Comparison of ENCODE assay signal across 23 cellular contexts in genomic region chr7:69364814-69365587, GRCh38.
DNase-seq lines count a peak whose midpoint lies in the region; ATAC-seq, FAIRE-seq and TF ChIP-seq lines count a peak whose summit lies in the region.
"Had no signal": no experiment of that assay in that cellular context is flagged by ENCODE, and none has a peak within 500 bp of the region (broad histone marks: within the 10 kb centered on the region; RNA-seq: fewer than 3 reads in every experiment).

No MANE protein-coding gene starts in this region.

- no peaks in the 10 kb centered on the region for H3K27me3 Mint-ChIP-seq in astrocyte (ENCODE audit: low read depth, unreplicated experiment)
- H3K27me3 Mint-ChIP-seq in stimulated activated naive B cell treated with anti-CD40 and anti-IgM and Interleukin-4, amounts not matched to agents 10 μg/mL and 1 μg/mL and 100 μg/mL, for 72 hours, result no peaks in the 10 kb centered on the region
- no peaks in the 10 kb centered on the region for H3K27me3 Mint-ChIP-seq in activated T-cell treated with anti-CD3 and anti-CD28 coated beads, Interleukin-2, amount 50 U/mL, for 24 hours
- H3K27me3 Mint-ChIP-seq: activated CD4-positive, alpha-beta T cell treated with anti-CD3 and anti-CD28 coated beads, Interleukin-2, amount 10 ng/mL, durations not matched to agents 7 days and 5 days; CD4-positive, CD25-positive, alpha-beta regulatory T cell had no signal

- H3K4me3 ChIP-seq in astrocyte (ENCODE audit: insufficient read depth, low read depth, low read length) (no peak overlapping the region), ovary (peak overlapping the region; percentile 32)
- H3K4me3 ChIP-seq: colonic mucosa, GM23338, left ventricle myocardium inferior, SJCRH30 had no signal

- H2AFZ ChIP-seq in astrocyte (ENCODE audit: low read depth, low read length), result no peak overlapping the region
- H2AFZ ChIP-seq: GM23338 had no signal

- H3K36me3 ChIP-seq in astrocyte (ENCODE audit: insufficient read depth, low read length) (no peaks in the 10 kb centered on the region), ovary (no peaks in the 10 kb centered on the region)
- H3K36me3 ChIP-seq: brain microvascular endothelial cell, colonic mucosa, heart left ventricle, left ventricle myocardium inferior, SJCRH30 had no signal

- H3K4me2 ChIP-seq in astrocyte (ENCODE audit: low read length), result peak overlapping the region; percentile 17
- H3K4me2 ChIP-seq: GM23338 had no signal

- H3K36me3 Mint-ChIP-seq in astrocyte (ENCODE audit: low read depth, unreplicated experiment), result no peaks in the 10 kb centered on the region
- H3K36me3 Mint-ChIP-seq in stimulated activated naive B cell treated with anti-CD40 and anti-IgM and Interleukin-4, amounts not matched to agents 10 μg/mL and 1 μg/mL and 100 μg/mL, for 72 hours, result no peaks in the 10 kb centered on the region
- H3K36me3 Mint-ChIP-seq in activated T-cell treated with anti-CD3 and anti-CD28 coated beads, Interleukin-2, amount 50 U/mL, for 24 hours (ENCODE audit: low read depth), result no peaks in the 10 kb centered on the region
- H3K36me3 Mint-ChIP-seq: CD4-positive, CD25-positive, alpha-beta regulatory T cell had no signal

- H3K4me1 ChIP-seq in astrocyte (ENCODE audit: insufficient read depth, low read length) (peaks cover 15% of the 10 kb centered on the region), ovary (ENCODE audit: insufficient read depth) (peaks cover 2% of the 10 kb centered on the region)
- H3K4me1 ChIP-seq: colonic mucosa, left ventricle myocardium inferior, SJCRH30 had no signal

- no peak for ATAC-seq in left lobe of liver
- no peak for ATAC-seq in stimulated activated naive B cell treated with anti-CD40 and anti-IgM and Interleukin-4, amounts not matched to agents 10 μg/mL and 1 μg/mL and 100 μg/mL, for 72 hours (replicated peaks)
- ATAC-seq: GM23338, PC-3 had no signal

- H3K9ac ChIP-seq in astrocyte (ENCODE audit: low read length), result no peak overlapping the region

- WGBS in ovary, 3 donors, result 27 to 41% (median 35%) methylated on average over 9 of the region's 9 CpGs

- no peak overlapping the region for H3K27ac Mint-ChIP-seq in astrocyte (ENCODE audit: unreplicated experiment)
- H3K27ac Mint-ChIP-seq in stimulated activated naive B cell treated with anti-CD40 and anti-IgM and Interleukin-4, amounts not matched to agents 10 μg/mL and 1 μg/mL and 100 μg/mL, for 72 hours, result no peak overlapping the region
- no peak overlapping the region for H3K27ac Mint-ChIP-seq in activated T-cell treated with anti-CD3 and anti-CD28 coated beads, Interleukin-2, amount 50 U/mL, for 24 hours
- H3K27ac Mint-ChIP-seq: activated CD4-positive, alpha-beta T cell treated with anti-CD3 and anti-CD28 coated beads, Interleukin-2, amount 10 ng/mL, durations not matched to agents 7 days and 5 days; CD4-positive, CD25-positive, alpha-beta regulatory T cell; GM23338; T-helper 1 cell treated with Interleukin-12 subunit alpha and Interleukin-12 subunit beta and Interleukin-4 antibody, amounts not matched to agents 30 μg/mL and 1 μg/mL, for 36 hours had no signal

- intact Hi-C loops in ovary (cut with DNase I), result no loop called here

- DNase-seq in GM12891 (ENCODE audit: insufficient read length, low spot score) (no peak), NCI-H146 (lab: John Stamatoyannopoulos, UW) (peak; percentile 80), astrocyte (ENCODE audit: low read depth) (no peak), ovary (no peak), left lobe of liver (ENCODE audit: low spot score) (no peak)
- no peak for DNase-seq in stimulated activated naive B cell treated with anti-CD40 and anti-IgM and Interleukin-4, amounts not matched to agents 10 μg/mL and 1 μg/mL and 100 μg/mL, for 72 hours
- no peak for DNase-seq in activated T-cell treated with anti-CD3 and anti-CD28 coated beads, Interleukin-2, amount 50 U/mL, for 24 hours
- DNase-seq: activated CD4-positive, alpha-beta T cell treated with anti-CD3 and anti-CD28 coated beads, Interleukin-2, amount 10 ng/mL, durations not matched to agents 7 days and 5 days; activated effector memory CD4-positive, alpha-beta T cell treated with Interleukin-2 at 50 U/mL for 16 hours; brain microvascular endothelial cell; CD4-positive, CD25-positive, alpha-beta regulatory T cell; colonic mucosa; GDM1; heart left ventricle; IMR-90; left ventricle myocardium inferior; MM.1S; NCI-H526; PC-3; SJCRH30 had no signal

- no peaks in the 10 kb centered on the region for H3K9me3 Mint-ChIP-seq in astrocyte (ENCODE audit: unreplicated experiment)
- H3K9me3 Mint-ChIP-seq in stimulated activated naive B cell treated with anti-CD40 and anti-IgM and Interleukin-4, amounts not matched to agents 10 μg/mL and 1 μg/mL and 100 μg/mL, for 72 hours, result no peaks in the 10 kb centered on the region
- peaks cover 2% of the 10 kb centered on the region for H3K9me3 Mint-ChIP-seq in activated T-cell treated with anti-CD3 and anti-CD28 coated beads, Interleukin-2, amount 50 U/mL, for 24 hours
- H3K9me3 Mint-ChIP-seq: activated CD4-positive, alpha-beta T cell treated with anti-CD3 and anti-CD28 coated beads, Interleukin-2, amount 10 ng/mL, durations not matched to agents 7 days and 5 days had no signal

- no peaks in the 10 kb centered on the region for H3K27me3 ChIP-seq in astrocyte (ENCODE audit: insufficient read depth, low read length)
- H3K27me3 ChIP-seq in ovary, result no peaks in the 10 kb centered on the region
- H3K27me3 ChIP-seq: brain microvascular endothelial cell, colonic mucosa, heart left ventricle, SJCRH30 had no signal

- TF ChIP-seq POLR2A in GM12891 (IDR thresholded peaks at IDR 0.05; ENCODE audit: low read depth, low read length) (no peak), ovary (IDR thresholded peaks at IDR 0.05) (no peak)

- no peaks in the 10 kb centered on the region for H4K20me1 ChIP-seq in astrocyte (ENCODE audit: insufficient read depth, low read length)

- no peaks in the 10 kb centered on the region for H3K79me2 ChIP-seq in astrocyte (ENCODE audit: insufficient read depth, low read length)

- TF ChIP-seq CTCF in astrocyte (IDR thresholded peaks at IDR 0.05; ENCODE audit: insufficient read depth, low read depth, low read length) (no peak), ovary (IDR thresholded peaks at IDR 0.05) (no peak)

- no peak for TF ChIP-seq EP300 in ovary (IDR thresholded peaks at IDR 0.05)

- H3K27ac ChIP-seq in astrocyte (ENCODE audit: low read depth, low read length) (peak overlapping the region; percentile 15), ovary (no peak overlapping the region)
- H3K27ac ChIP-seq: brain microvascular endothelial cell, colonic mucosa, heart left ventricle, left ventricle myocardium inferior, SJCRH30 had no signal

- no peaks in the 10 kb centered on the region for H3K4me1 Mint-ChIP-seq in astrocyte (ENCODE audit: low read depth, unreplicated experiment)
- H3K4me1 Mint-ChIP-seq in stimulated activated naive B cell treated with anti-CD40 and anti-IgM and Interleukin-4, amounts not matched to agents 10 μg/mL and 1 μg/mL and 100 μg/mL, for 72 hours, result no peaks in the 10 kb centered on the region
- H3K4me1 Mint-ChIP-seq in activated T-cell treated with anti-CD3 and anti-CD28 coated beads, Interleukin-2, amount 50 U/mL, for 24 hours (ENCODE audit: low read depth), result no peaks in the 10 kb centered on the region
- H3K4me1 Mint-ChIP-seq: activated CD4-positive, alpha-beta T cell treated with anti-CD3 and anti-CD28 coated beads, Interleukin-2, amount 10 ng/mL, durations not matched to agents 7 days and 5 days; CD4-positive, CD25-positive, alpha-beta regulatory T cell; GM23338 had no signal

- no peaks in the 10 kb centered on the region for H3K9me3 ChIP-seq in astrocyte (ENCODE audit: insufficient read depth, low read depth, low read length)
- H3K9me3 ChIP-seq in ovary, result no peaks in the 10 kb centered on the region
- H3K9me3 ChIP-seq: colonic mucosa, heart left ventricle, left ventricle myocardium inferior, SJCRH30 had no signal

- no peak overlapping the region for H3K4me3 Mint-ChIP-seq in astrocyte (ENCODE audit: unreplicated experiment)
- no peak overlapping the region for H3K4me3 Mint-ChIP-seq in stimulated activated naive B cell treated with anti-CD40 and anti-IgM and Interleukin-4, amounts not matched to agents 10 μg/mL and 1 μg/mL and 100 μg/mL, for 72 hours
- no peak overlapping the region for H3K4me3 Mint-ChIP-seq in activated T-cell treated with anti-CD3 and anti-CD28 coated beads, Interleukin-2, amount 50 U/mL, for 24 hours
- H3K4me3 Mint-ChIP-seq: activated CD4-positive, alpha-beta T cell treated with anti-CD3 and anti-CD28 coated beads, Interleukin-2, amount 10 ng/mL, durations not matched to agents 7 days and 5 days; CD4-positive, CD25-positive, alpha-beta regulatory T cell; GM23338; T-helper 1 cell treated with Interleukin-12 subunit alpha and Interleukin-12 subunit beta and Interleukin-4 antibody, amounts not matched to agents 30 μg/mL and 1 μg/mL, for 36 hours had no signal

- FAIRE-seq in GM12891 (lab: Jason Lieb, UNC) (no peak), astrocyte (lab: Jason Lieb, UNC) (no peak)
- FAIRE-seq: GM12892 had no signal

TF ChIP-seq in GM12891, 5 proteins besides CTCF, POLR2A, EP300 and RAD21:
- TF ChIP-seq SPI1 (IDR thresholded peaks at IDR 0.05; ENCODE audit: low read depth, low read length) (peak; percentile 57), POLR2AphosphoS5 (IDR thresholded peaks at IDR 0.05; ENCODE audit: low read depth, low read length) (no peak)
